In genomic region chr19:39084732-39085080, GRCh38 we compare ENCODE assay signal across 15 cellular contexts. TPM values are rescaled to one million over a fixed set of nuclear protein-coding genes. Genes with fewer than 3 reads are reported as not detected.
DNase-seq lines count a peak whose midpoint lies in the region; ATAC-seq and TF ChIP-seq lines count a peak whose summit lies in the region.
"Had no signal": no experiment of that assay in that cellular context is flagged by ENCODE, and none has a peak within 500 bp of the region (broad histone marks: within the 10 kb centered on the region; RNA-seq: fewer than 3 reads in every experiment).

No MANE protein-coding gene starts in this region.

- peaks cover 13% of the 10 kb centered on the region for H3K4me1 Mint-ChIP-seq in activated CD4-positive, alpha-beta T cell treated with anti-CD3 and anti-CD28 coated beads for 36 hours
- H3K4me1 Mint-ChIP-seq in activated CD4-positive, alpha-beta T cell treated with anti-CD3 and anti-CD28 coated beads, Interleukin-2, amount 10 ng/mL, durations not matched to agents 24 days and 14 days = peaks cover 11% of the 10 kb centered on the region
- H3K4me1 Mint-ChIP-seq in activated T-helper 17 cell treated with anti-CD3 and anti-CD28 coated beads, Interleukin-2, amount 50 U/mL, for 72 hours = peaks cover 8% of the 10 kb centered on the region
- peaks cover 31% of the 10 kb centered on the region for H3K4me1 Mint-ChIP-seq in stimulated activated effector memory CD8-positive, alpha-beta T cell treated with anti-CD3 and anti-CD28 coated beads, Interleukin-12 subunit alpha, Interleukin-12 subunit beta, amount 100 ng/mL, for 72 hours

- peak overlapping the region; percentile 12 for H3K4me3 Mint-ChIP-seq in activated CD4-positive, alpha-beta T cell treated with anti-CD3 and anti-CD28 coated beads for 36 hours
- no peak overlapping the region for H3K4me3 Mint-ChIP-seq in activated CD4-positive, alpha-beta T cell treated with anti-CD3 and anti-CD28 coated beads, Interleukin-2, amount 10 ng/mL, durations not matched to agents 24 days and 14 days
- H3K4me3 Mint-ChIP-seq in activated T-helper 17 cell treated with anti-CD3 and anti-CD28 coated beads, Interleukin-2, amount 50 U/mL, for 72 hours = peak overlapping the region; percentile 59
- H3K4me3 Mint-ChIP-seq in stimulated activated effector memory CD8-positive, alpha-beta T cell treated with anti-CD3 and anti-CD28 coated beads, Interleukin-12 subunit alpha, Interleukin-12 subunit beta, amount 100 ng/mL, for 72 hours = peak overlapping the region; percentile 78

- TF ChIP-seq CTCF in fibroblast of the aortic adventitia (IDR thresholded peaks at IDR 0.05; ENCODE audit: insufficient read depth, low read length) = no peak

- H3K27me3 Mint-ChIP-seq in activated CD4-positive, alpha-beta T cell treated with anti-CD3 and anti-CD28 coated beads for 36 hours = peaks cover 44% of the 10 kb centered on the region
- H3K27me3 Mint-ChIP-seq in activated CD4-positive, alpha-beta T cell treated with anti-CD3 and anti-CD28 coated beads, Interleukin-2, amount 10 ng/mL, durations not matched to agents 24 days and 14 days = peaks cover 53% of the 10 kb centered on the region
- H3K27me3 Mint-ChIP-seq in activated T-helper 17 cell treated with anti-CD3 and anti-CD28 coated beads, Interleukin-2, amount 50 U/mL, for 72 hours = peaks cover 26% of the 10 kb centered on the region

- no peaks in the 10 kb centered on the region for H3K9me3 Mint-ChIP-seq in activated CD4-positive, alpha-beta T cell treated with anti-CD3 and anti-CD28 coated beads for 36 hours (ENCODE audit: low read depth)
- H3K9me3 Mint-ChIP-seq in activated CD4-positive, alpha-beta T cell treated with anti-CD3 and anti-CD28 coated beads, Interleukin-2, amount 10 ng/mL, durations not matched to agents 24 days and 14 days = no peaks in the 10 kb centered on the region
- H3K9me3 Mint-ChIP-seq in activated T-helper 17 cell treated with anti-CD3 and anti-CD28 coated beads, Interleukin-2, amount 50 U/mL, for 72 hours = no peaks in the 10 kb centered on the region
- no peaks in the 10 kb centered on the region for H3K9me3 Mint-ChIP-seq in stimulated activated effector memory CD8-positive, alpha-beta T cell treated with anti-CD3 and anti-CD28 coated beads, Interleukin-12 subunit alpha, Interleukin-12 subunit beta, amount 100 ng/mL, for 72 hours
- H3K9me3 Mint-ChIP-seq: naive B cell had no signal

- peak overlapping the region; percentile 60 for H3K4me3 ChIP-seq in fibroblast of the aortic adventitia (ENCODE audit: low read depth, low read length)

- POLR2A ChIA-PET in activated CD4-positive, alpha-beta T cell treated with anti-CD3 and anti-CD28 coated beads for 36 hours (lab: Charles Lee) = no interaction called here

- no peak for ATAC-seq in activated CD4-positive, alpha-beta T cell treated with anti-CD3 and anti-CD28 coated beads for 36 hours
- ATAC-seq in activated T-helper 17 cell treated with anti-CD3 and anti-CD28 coated beads, Interleukin-2, amount 50 U/mL, for 72 hours (replicated peaks) = no peak
- no peak for ATAC-seq in stimulated activated effector memory CD8-positive, alpha-beta T cell treated with anti-CD3 and anti-CD28 coated beads, Interleukin-12 subunit alpha, Interleukin-12 subunit beta, amount 100 ng/mL, for 72 hours
- ATAC-seq in HG02642 (IDR thresholded peaks at IDR 0.05; ENCODE audit: poor library complexity, unreplicated experiment) = no peak
- ATAC-seq in HG03095 (IDR thresholded peaks at IDR 0.05; ENCODE audit: unreplicated experiment) = no peak
- ATAC-seq: Right ventricle myocardium inferior had no signal

- H3K27ac Mint-ChIP-seq in activated CD4-positive, alpha-beta T cell treated with anti-CD3 and anti-CD28 coated beads for 36 hours = no peak overlapping the region
- no peak overlapping the region for H3K27ac Mint-ChIP-seq in activated CD4-positive, alpha-beta T cell treated with anti-CD3 and anti-CD28 coated beads, Interleukin-2, amount 10 ng/mL, durations not matched to agents 24 days and 14 days
- no peak overlapping the region for H3K27ac Mint-ChIP-seq in activated T-helper 17 cell treated with anti-CD3 and anti-CD28 coated beads, Interleukin-2, amount 50 U/mL, for 72 hours
- peak overlapping the region; percentile 64 for H3K27ac Mint-ChIP-seq in stimulated activated effector memory CD8-positive, alpha-beta T cell treated with anti-CD3 and anti-CD28 coated beads, Interleukin-12 subunit alpha, Interleukin-12 subunit beta, amount 100 ng/mL, for 72 hours

- intact Hi-C loops in activated CD4-positive, alpha-beta T cell treated with anti-CD3 and anti-CD28 coated beads for 36 hours (cut with DNase I, micrococcal nuclease) = no loop called here
- intact Hi-C loops in activated CD4-positive, alpha-beta T cell treated with anti-CD3 and anti-CD28 coated beads, Interleukin-2, amount 10 ng/mL, durations not matched to agents 24 days and 14 days (cut with micrococcal nuclease) = no loop called here

- CTCF ChIA-PET in activated CD4-positive, alpha-beta T cell treated with anti-CD3 and anti-CD28 coated beads for 36 hours (lab: Charles Lee) = interaction anchor here (0.7 kb wide), 1 partner anchor 26 kb away, joined by 3 read pairs; no protein-coding TSS in a partner anchor

- DNase-seq in activated CD4-positive, alpha-beta T cell treated with anti-CD3 and anti-CD28 coated beads for 36 hours = no peak
- DNase-seq in activated CD4-positive, alpha-beta T cell treated with anti-CD3 and anti-CD28 coated beads, Interleukin-2, amount 10 ng/mL, durations not matched to agents 24 days and 14 days = no peak
- DNase-seq in fibroblast of the aortic adventitia (ENCODE audit: low read depth) (no peak), HuH-7 (ENCODE audit: low spot score) (no peak)
- no peak for DNase-seq in stimulated activated effector memory CD8-positive, alpha-beta T cell treated with anti-CD3 and anti-CD28 coated beads, Interleukin-12 subunit alpha, Interleukin-12 subunit beta, amount 100 ng/mL, for 72 hours (ENCODE audit: low spot score in 2 of 2)
- DNase-seq: naive B cell, NCI-H510A, trophoblast cell had no signal

- H3K36me3 Mint-ChIP-seq in activated CD4-positive, alpha-beta T cell treated with anti-CD3 and anti-CD28 coated beads for 36 hours (ENCODE audit: low read depth) = no peaks in the 10 kb centered on the region
- H3K36me3 Mint-ChIP-seq in activated CD4-positive, alpha-beta T cell treated with anti-CD3 and anti-CD28 coated beads, Interleukin-2, amount 10 ng/mL, durations not matched to agents 24 days and 14 days (ENCODE audit: low read depth) = no peaks in the 10 kb centered on the region
- no peaks in the 10 kb centered on the region for H3K36me3 Mint-ChIP-seq in activated T-helper 17 cell treated with anti-CD3 and anti-CD28 coated beads, Interleukin-2, amount 50 U/mL, for 72 hours (ENCODE audit: low read depth)
- no peaks in the 10 kb centered on the region for H3K36me3 Mint-ChIP-seq in stimulated activated effector memory CD8-positive, alpha-beta T cell treated with anti-CD3 and anti-CD28 coated beads, Interleukin-12 subunit alpha, Interleukin-12 subunit beta, amount 100 ng/mL, for 72 hours

RNA-seq across cellular contexts. Expression of gene ACP7, which starts 0.5 kb away (rescaled TPM):
- not detected for total RNA-seq in activated CD4-positive, alpha-beta T cell treated with anti-CD3 and anti-CD28 coated beads for 36 hours
- not detected in 2 replicates for total RNA-seq in activated CD4-positive, alpha-beta T cell treated with anti-CD3 and anti-CD28 coated beads, Interleukin-2, amount 10 ng/mL, durations not matched to agents 24 days and 14 days
- total RNA-seq in activated T-helper 17 cell treated with anti-CD3 and anti-CD28 coated beads, Interleukin-2, amount 50 U/mL, for 72 hours = not detected
- total RNA-seq in fibroblast of the aortic adventitia (ENCODE audit: low replicate concordance) = 0.45 TPM in 1 of 2 replicates, not detected in the other
- total RNA-seq: breast epithelium, kidney, Right ventricle myocardium inferior, skeletal muscle tissue had no signal

RNA-seq across cellular contexts. Expression of gene PAK4, which starts 40.9 kb away (rescaled TPM):
- 10 to 100 TPM; 14.2 to 22.6 TPM for total RNA-seq in activated CD4-positive, alpha-beta T cell treated with anti-CD3 and anti-CD28 coated beads for 36 hours
- total RNA-seq in activated CD4-positive, alpha-beta T cell treated with anti-CD3 and anti-CD28 coated beads, Interleukin-2, amount 10 ng/mL, durations not matched to agents 24 days and 14 days = 14.8 and 16.9 TPM in 2 replicates
- 10 to 100 TPM; 17.8 to 18.4 TPM for total RNA-seq in activated T-helper 17 cell treated with anti-CD3 and anti-CD28 coated beads, Interleukin-2, amount 50 U/mL, for 72 hours
- 7.6 and 9.0 TPM in 2 replicates for total RNA-seq in fibroblast of the aortic adventitia (ENCODE audit: low replicate concordance)

RNA-seq across cellular contexts. Expression of gene FBXO27, which starts 52.4 kb away (rescaled TPM):
- under 1 TPM; 0.71 to 0.90 TPM for total RNA-seq in activated CD4-positive, alpha-beta T cell treated with anti-CD3 and anti-CD28 coated beads for 36 hours
- total RNA-seq in activated CD4-positive, alpha-beta T cell treated with anti-CD3 and anti-CD28 coated beads, Interleukin-2, amount 10 ng/mL, durations not matched to agents 24 days and 14 days = 0.14 and 0.17 TPM in 2 replicates
- under 1 TPM; 0.43 to 0.66 TPM for total RNA-seq in activated T-helper 17 cell treated with anti-CD3 and anti-CD28 coated beads, Interleukin-2, amount 50 U/mL, for 72 hours
- 7.2 and 17.8 TPM in 2 replicates for total RNA-seq in fibroblast of the aortic adventitia (ENCODE audit: low replicate concordance)
